Comparison of ENCODE assay signal across 2 cellular contexts in the genomic region with DNA sequence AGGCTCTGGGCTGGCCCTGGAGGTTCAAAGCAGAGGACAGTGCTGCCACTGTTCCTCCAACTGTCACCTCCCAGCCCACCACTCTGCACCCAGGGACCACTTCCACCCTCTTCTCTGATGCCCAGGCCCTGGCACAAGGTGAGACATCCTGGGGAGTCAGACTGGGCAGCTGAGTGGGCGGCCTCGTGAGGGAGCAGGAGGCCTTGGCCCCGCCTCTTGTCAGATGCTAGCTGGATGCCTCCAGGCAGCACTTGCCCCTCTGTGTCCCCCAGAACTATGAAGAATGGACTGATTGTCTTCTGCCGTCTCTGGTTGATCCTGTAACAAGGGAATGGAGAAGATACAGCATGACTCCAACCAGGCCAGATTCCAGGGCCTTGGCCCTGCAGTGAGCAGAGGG.
TF ChIP-seq lines count a peak whose summit lies in the region.

No MANE protein-coding gene starts in this region.

TF ChIP-seq in IMR-90, 13 proteins besides CTCF, POLR2A, EP300 and RAD21:
- TF ChIP-seq USF2 (IDR thresholded peaks at IDR 0.05; ENCODE audit: low read depth, low read length) (no peak), CEBPB (IDR thresholded peaks at IDR 0.05; ENCODE audit: low read depth, low read length) (no peak), MXI1 (IDR thresholded peaks at IDR 0.05; ENCODE audit: borderline replicate concordance, low read depth, low read length) (no peak), SMC3 (IDR thresholded peaks at IDR 0.05; ENCODE audit: low read depth, low read length) (no peak), NFE2L2 (IDR thresholded peaks at IDR 0.05; ENCODE audit: low read depth, low read length) (no peak), RFX5 (IDR thresholded peaks at IDR 0.05; ENCODE audit: low read depth, low read length) (no peak), CHD1 (IDR thresholded peaks at IDR 0.05; ENCODE audit: low read depth, low read length) (no peak), MAZ (IDR thresholded peaks at IDR 0.05; ENCODE audit: borderline replicate concordance, low read depth, low read length) (no peak), MAFK (IDR thresholded peaks at IDR 0.05; ENCODE audit: low read depth, low read length) (no peak), RCOR1 (IDR thresholded peaks at IDR 0.05; ENCODE audit: insufficient replicate concordance, low read length) (no peak), BHLHE40 (IDR thresholded peaks at IDR 0.05; ENCODE audit: low read depth, low read length) (no peak), FOS (IDR thresholded peaks at IDR 0.05; ENCODE audit: low read depth, low read length) (no peak)
- TF ChIP-seq, protein P1, sequence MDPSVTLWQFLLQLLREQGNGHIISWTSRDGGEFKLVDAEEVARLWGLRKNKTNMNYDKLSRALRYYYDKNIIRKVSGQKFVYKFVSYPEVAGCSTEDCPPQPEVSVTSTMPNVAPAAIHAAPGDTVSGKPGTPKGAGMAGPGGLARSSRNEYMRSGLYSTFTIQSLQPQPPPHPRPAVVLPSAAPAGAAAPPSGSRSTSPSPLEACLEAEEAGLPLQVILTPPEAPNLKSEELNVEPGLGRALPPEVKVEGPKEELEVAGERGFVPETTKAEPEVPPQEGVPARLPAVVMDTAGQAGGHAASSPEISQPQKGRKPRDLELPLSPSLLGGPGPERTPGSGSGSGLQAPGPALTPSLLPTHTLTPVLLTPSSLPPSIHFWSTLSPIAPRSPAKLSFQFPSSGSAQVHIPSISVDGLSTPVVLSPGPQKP (IDR thresholded peaks at IDR 0.05; ENCODE audit: borderline replicate concordance, low read depth, low read length), result no peak

TF ChIP-seq in H1, 55 proteins besides CTCF, POLR2A, EP300 and RAD21:
- TF ChIP-seq FOSL1 (IDR thresholded peaks at IDR 0.05; ENCODE audit: insufficient read depth, low read depth, low read length), result no peak
